Comparison of ENCODE assay signal across 8 cellular contexts in the genomic region with DNA sequence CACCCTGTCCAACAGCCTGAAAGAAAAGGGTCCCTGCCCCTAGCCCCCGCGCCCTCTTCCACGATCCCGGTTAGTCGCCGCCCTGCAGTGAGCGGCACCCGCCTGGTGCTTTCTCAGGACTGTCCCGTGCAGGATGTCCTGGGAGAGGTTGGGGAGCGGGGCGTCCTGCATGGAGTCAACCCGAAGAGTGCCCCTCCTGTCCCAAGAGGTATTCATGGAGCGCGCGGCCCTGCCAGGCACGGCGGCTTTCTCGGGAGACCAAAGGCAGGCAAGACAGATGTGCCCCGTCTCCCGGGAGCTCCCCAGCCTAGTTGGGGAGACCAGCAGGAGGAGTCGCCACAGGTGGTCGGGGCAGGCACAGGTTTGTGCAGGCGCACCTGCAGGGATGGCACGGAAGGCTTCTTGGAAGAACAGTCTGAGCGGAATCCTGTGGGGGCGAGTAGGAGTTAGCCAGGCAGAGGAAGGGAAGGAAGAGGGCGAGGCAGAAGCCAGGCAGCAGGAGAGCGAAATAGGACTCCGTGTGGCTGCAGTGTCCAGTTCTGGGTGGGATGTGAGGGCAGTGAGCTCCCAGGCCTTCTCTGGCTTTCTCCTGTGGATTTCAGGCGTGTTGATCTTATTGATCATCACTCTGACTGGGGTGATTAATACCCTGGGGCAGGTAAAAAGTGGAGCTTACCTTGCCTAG. TPM values are rescaled to one million over a fixed set of nuclear protein-coding genes. Genes with fewer than 3 reads are reported as not detected.
DNase-seq lines count a peak whose midpoint lies in the region; ATAC-seq and TF ChIP-seq lines count a peak whose summit lies in the region.

No MANE protein-coding gene starts in this region.

- no peak overlapping the region for H2BK120ac ChIP-seq in H9 (ENCODE audit: low read depth, low read length, poor library complexity, severe bottlenecking)

- no peak overlapping the region for H4K91ac ChIP-seq in H9 (ENCODE audit: insufficient read length, low read depth, low read length)

- no CpG with 5 or more reads among the region's 30 CpGs for WGBS in H9 (ENCODE audit: extremely low coverage, insufficient read length, low lambda C conversion rate)

- no peaks in the 10 kb centered on the region; the same call in 1 of the 2 replicates for H3K4me1 ChIP-seq in H9 (ENCODE audit: insufficient read depth, low read length)

- H3K14ac ChIP-seq in H9 (ENCODE audit: insufficient read depth, low read length): peak overlapping the region; percentile 96

- no peak overlapping the region for H2AK5ac ChIP-seq in H9 (ENCODE audit: insufficient read length, low read length)

- TF ChIP-seq CTCF in H9 (conservative IDR thresholded peaks at IDR 0.05): no peak
- TF ChIP-seq CTCF in fibroblast of mammary gland (conservative IDR thresholded peaks at IDR 0.05; ENCODE audit: control insufficient read depth, insufficient read depth, low read depth, low read length): no peak
- no peak for TF ChIP-seq CTCF in progenitor cell of endocrine pancreas (IDR thresholded peaks at IDR 0.05; ENCODE audit: unreplicated experiment)

- no peak overlapping the region for H2BK12ac ChIP-seq in H9 (ENCODE audit: insufficient read length, low read depth, low read length)

- H3K27me3 Mint-ChIP-seq in H9 (ENCODE audit: low read depth) (peaks cover 7% of the 10 kb centered on the region), progenitor cell of endocrine pancreas (no peaks in the 10 kb centered on the region)
- no peaks in the 10 kb centered on the region for H3K27me3 Mint-ChIP-seq in T-helper 2 cell treated with Interferon-gamma antibody and Interleukin-4, amounts not matched to agents 5 μg/mL and 100 μg/mL, for 36 hours (ENCODE audit: low read depth)

- no peak overlapping the region for H3K4ac ChIP-seq in H9 (ENCODE audit: low read depth, low read length)

- H2BK5ac ChIP-seq in H9 (ENCODE audit: insufficient read length, low read length): no peak overlapping the region

- H3K27me3 ChIP-seq in H9 (ENCODE audit: insufficient read depth, low read length): no peaks in the 10 kb centered on the region

- H3K9me3 Mint-ChIP-seq in H9 (peaks cover 13 to 19% of the 10 kb centered on the region in 2 experiments), progenitor cell of endocrine pancreas (ENCODE audit: low read depth) (no peaks in the 10 kb centered on the region)
- no peaks in the 10 kb centered on the region for H3K9me3 Mint-ChIP-seq in T-helper 2 cell treated with Interferon-gamma antibody and Interleukin-4, amounts not matched to agents 5 μg/mL and 100 μg/mL, for 36 hours

- H3K23me2 ChIP-seq in H9 (ENCODE audit: insufficient read length, low read depth, low read length, poor library complexity, severe bottlenecking): peaks cover 12% of the 10 kb centered on the region

- H3K36me3 Mint-ChIP-seq in H9 (ENCODE audit: insufficient read depth in 1 of 3, low read depth in 3 of 3) (peaks cover 18 to 56% (median 45%) of the 10 kb centered on the region in 3 experiments; a peak in 6 of 7 replicates), progenitor cell of endocrine pancreas (ENCODE audit: insufficient read depth) (peaks cover 4% of the 10 kb centered on the region)
- H3K36me3 Mint-ChIP-seq in T-helper 2 cell treated with Interferon-gamma antibody and Interleukin-4, amounts not matched to agents 5 μg/mL and 100 μg/mL, for 36 hours (ENCODE audit: low read depth): peaks cover 29% of the 10 kb centered on the region

- DNase-seq in H9: no peak
- DNase-seq in T-helper 2 cell treated with Interferon-gamma antibody and Interleukin-4, amounts not matched to agents 5 μg/mL and 100 μg/mL, for 36 hours (ENCODE audit: low spot score): no peak
- DNase-seq in fibroblast of mammary gland (ENCODE audit: low read depth): no peak
- no peak for DNase-seq in progenitor cell of endocrine pancreas (ENCODE audit: low spot score, unreplicated experiment)
- no peak for DNase-seq in ACHN
- DNase-seq in AG08396 (ENCODE audit: low spot score): no peak
- no peak for DNase-seq in OCI-M1 (lab: John Stamatoyannopoulos, UW)

- no peak overlapping the region for H3K56ac ChIP-seq in H9 (ENCODE audit: insufficient read length, low read depth, low read length)

- H3K4me1 Mint-ChIP-seq in H9: peaks cover 18 to 19% of the 10 kb centered on the region in 2 experiments
- peaks cover 27% of the 10 kb centered on the region for H3K4me1 Mint-ChIP-seq in T-helper 2 cell treated with Interferon-gamma antibody and Interleukin-4, amounts not matched to agents 5 μg/mL and 100 μg/mL, for 36 hours (ENCODE audit: low read depth)
- peaks cover 17% of the 10 kb centered on the region for H3K4me1 Mint-ChIP-seq in progenitor cell of endocrine pancreas (ENCODE audit: low read depth)

- H2AFZ ChIP-seq in H9 (ENCODE audit: low read length): no peak overlapping the region

- H3K9me3 ChIP-seq in H9 (ENCODE audit: control insufficient read depth, low read depth, low read length): peaks cover 6% of the 10 kb centered on the region

- H3K4me3 Mint-ChIP-seq in H9 (peak overlapping the region; percentile 87 to 90), progenitor cell of endocrine pancreas (ENCODE audit: low read depth) (peak overlapping the region; percentile 77)
- H3K4me3 Mint-ChIP-seq in T-helper 2 cell treated with Interferon-gamma antibody and Interleukin-4, amounts not matched to agents 5 μg/mL and 100 μg/mL, for 36 hours: peak overlapping the region; percentile 94

- no peaks in the 10 kb centered on the region for H3K79me1 ChIP-seq in H9 (ENCODE audit: insufficient read depth, low read depth, low read length, poor library complexity, severe bottlenecking)

- H4K8ac ChIP-seq in H9 (replicated peaks; ENCODE audit: insufficient read length, low read depth, low read length): no peak overlapping the region

- peaks cover 16% of the 10 kb centered on the region; the same call in 1 of the 2 replicates for H3K79me2 ChIP-seq in H9 (ENCODE audit: insufficient read depth, low read length)

- H3K27ac ChIP-seq in H9 (ENCODE audit: insufficient read length, low read depth, low read length): no peak overlapping the region

- no peak overlapping the region for H3K18ac ChIP-seq in H9 (ENCODE audit: insufficient read length, low read depth, low read length)

- H4K5ac ChIP-seq in H9 (ENCODE audit: insufficient read length, low read depth, low read length): no peak overlapping the region

- no peak overlapping the region for H3K23ac ChIP-seq in H9 (ENCODE audit: insufficient read length, low read depth, low read length)

- peak overlapping the region; percentile 92 for H3K9ac ChIP-seq in H9 (ENCODE audit: extremely low read depth, insufficient read length, low read length)

- no peaks in the 10 kb centered on the region for H4K20me1 ChIP-seq in H9 (ENCODE audit: control insufficient read depth, insufficient read depth, insufficient read length)

- no peak overlapping the region for H3T11ph ChIP-seq in H9 (ENCODE audit: low read length)

- H3K27ac Mint-ChIP-seq in H9 (peak overlapping the region in 2 of 3 experiments; percentile 29 to 81; a peak in 4 of 7 replicates), progenitor cell of endocrine pancreas (peak overlapping the region; percentile 92)
- H3K27ac Mint-ChIP-seq in T-helper 2 cell treated with Interferon-gamma antibody and Interleukin-4, amounts not matched to agents 5 μg/mL and 100 μg/mL, for 36 hours: peak overlapping the region; percentile 89

- peak overlapping the region; percentile 88 for H3K4me2 ChIP-seq in H9 (ENCODE audit: insufficient read depth, insufficient read length, low read length)

- in situ Hi-C loops in ACHN (cut with HindIII; ENCODE audit: low pct_ligation_motif_present, low pct_unique_long_range_greater_than_20kb, low sequenced_read_pairs): loop anchor here (10.0 kb wide), 1 partner anchor 71 kb away; no protein-coding TSS in a partner anchor

- ATAC-seq in GM18520 (IDR thresholded peaks at IDR 0.05; ENCODE audit: unreplicated experiment): no peak

- H2BK15ac ChIP-seq in H9 (ENCODE audit: low read depth, low read length): no peak overlapping the region

- H2BK20ac ChIP-seq in H9 (ENCODE audit: low read depth, low read length, poor library complexity, severe bottlenecking): no peak overlapping the region

- peak overlapping the region; percentile 81 for H3K4me3 ChIP-seq in fibroblast of mammary gland (ENCODE audit: control insufficient read depth, low read depth, low read length)

RNA-seq across cellular contexts. Expression of a gene that starts 0.7 kb away (rescaled TPM):
- total RNA-seq in H9 (2021) (125 and 128 TPM in 2 replicates), progenitor cell of endocrine pancreas (98.6 and 116 TPM in 2 replicates)

RNA-seq across cellular contexts. Expression of a gene that starts 29.6 kb away (rescaled TPM):
- total RNA-seq in H9 (2021): 7.8 and 8.5 TPM in 2 replicates
- total RNA-seq in progenitor cell of endocrine pancreas: 8.9 and 9.7 TPM in 2 replicates

RNA-seq across cellular contexts. Expression of a gene that starts 41.9 kb away (rescaled TPM):
- 95.1 and 101 TPM in 2 replicates for total RNA-seq in H9 (2021)
- 147 and 151 TPM in 2 replicates for total RNA-seq in progenitor cell of endocrine pancreas

RNA-seq across cellular contexts. Expression of a gene that starts 47.2 kb away (rescaled TPM):
- total RNA-seq in H9 (2021): 5.9 and 6.1 TPM in 2 replicates
- 12.3 and 12.6 TPM in 2 replicates for total RNA-seq in progenitor cell of endocrine pancreas
